8 cellular contexts compared by ENCODE assay signal in genomic region chr17:43170140-43170765, GRCh38. TPM values are rescaled to one million over a fixed set of nuclear protein-coding genes. Genes with fewer than 3 reads are reported as not detected.
DNase-seq lines count a peak whose midpoint lies in the region; ATAC-seq, FAIRE-seq and TF ChIP-seq lines count a peak whose summit lies in the region.

No MANE protein-coding gene starts in this region.

- TF ChIP-seq POLR2A in GM12892 (IDR thresholded peaks at IDR 0.05; ENCODE audit: low read depth, low read length) (no peak; the same call in 1 of the 2 replicates), prostate gland (IDR thresholded peaks at IDR 0.05) (peak; percentile 66)

- intact Hi-C loops in left ventricle myocardium superior (cut with micrococcal nuclease) (no loop called here), prostate gland (cut with DNase I) (loop anchor here (2.0 to 5.0 kb wide), 3 partner anchors 42 to 191 kb away; partner anchors contain the start of genes IFI35 and TMEM106A)

- FAIRE-seq in GM12892 (lab: Jason Lieb, UNC), result no peak

- no peak overlapping the region for H3K4me3 Mint-ChIP-seq in T-cell

- no peaks in the 10 kb centered on the region for H3K4me1 ChIP-seq in prostate gland (replicated peaks)
- H3K4me1 ChIP-seq in urinary bladder (ENCODE audit: insufficient read depth), result no peaks in the 10 kb centered on the region

- H3K9me3 ChIP-seq in prostate gland, result no peaks in the 10 kb centered on the region

- POLR2A ChIA-PET in T-cell (lab: Charles Lee), result interaction anchor here in 1 of 2 donors (0.6 to 1.0 kb wide), 4 partner anchors 73 to 192 kb away, joined by 3 to 5 read pairs (median 4); partner anchors contain the start of gene RPL27

- peaks cover 5% of the 10 kb centered on the region for H3K36me3 Mint-ChIP-seq in T-cell

- H3K27ac ChIP-seq in prostate gland (peak overlapping the region; percentile 98 to 99), urinary bladder (ENCODE audit: low read depth) (peak overlapping the region; percentile 99)

- peaks cover 23 to 31% (median 28%) of the 10 kb centered on the region in 3 donors for H3K4me1 Mint-ChIP-seq in T-cell

- CTCF ChIA-PET in T-cell (lab: Charles Lee), result interaction anchor here in 1 of 2 donors (0.7 to 1.0 kb wide), 2 partner anchors 146 to 336 kb away, joined by 3 read pairs; no protein-coding TSS in a partner anchor

- H3K27me3 Mint-ChIP-seq in T-cell, result no peaks in the 10 kb centered on the region

- no peaks in the 10 kb centered on the region for H3K9me3 Mint-ChIP-seq in T-cell

- no peak overlapping the region for H3K27ac Mint-ChIP-seq in T-cell

- no peaks in the 10 kb centered on the region for H3K27me3 ChIP-seq in prostate gland (replicated peaks; ENCODE audit: insufficient read depth)

- no peak for TF ChIP-seq CTCF in prostate gland (IDR thresholded peaks at IDR 0.05)

- ATAC-seq in HG02884 (IDR thresholded peaks at IDR 0.05; ENCODE audit: unreplicated experiment) (peak; percentile 64), T-cell (replicated peaks in 1 of 4) (peak; percentile 78 to 82 (median 80)), left ventricle myocardium superior (peak; percentile 87)

- DNase-seq in GM12892 (ENCODE audit: insufficient read length) (peak; percentile 85), NCI-H146 treated with DMSO at 0.1 percent for 48 hours (lab: John Stamatoyannopoulos, UW; ENCODE audit: unreplicated experiment) (peak; percentile 95), T-cell (peak; percentile 65 to 93 (median 88)), amygdala (lab: John Stamatoyannopoulos, UW) (peak; percentile 50 to 94 (median 80)), left ventricle myocardium superior (peak; percentile 88), prostate gland (ENCODE audit: low spot score) (peak; percentile 94)

- 0% methylated on average over 27 of the region's 27 CpGs for WGBS in prostate gland
- WGBS in urinary bladder, result under 1% methylated on average over 27 of the region's 27 CpGs

- H3K4me3 ChIP-seq in prostate gland (peak overlapping the region; percentile 68 to 81), urinary bladder (ENCODE audit: low read depth, low read length) (peak overlapping the region; percentile 56)

- H3K36me3 ChIP-seq in prostate gland (no peaks in the 10 kb centered on the region), urinary bladder (ENCODE audit: insufficient read depth) (no peaks in the 10 kb centered on the region)

RNA-seq across cellular contexts. Expression of gene NBR1, which starts 0.8 kb away (rescaled TPM):
- 30.5 TPM for polyA plus RNA-seq in GM12892 (2012; ENCODE audit: missing spikeins)
- 10 to 100 TPM; 51.5 to 82.2 (median 80.1) TPM for total RNA-seq in T-cell
- 99.2 TPM for total RNA-seq in left ventricle myocardium superior
- 100 to 1,000 TPM; 120 to 156 TPM for total RNA-seq in prostate gland
- total RNA-seq in urinary bladder, result 95.9 TPM
- 65.1 TPM for polyA plus RNA-seq in urinary bladder

RNA-seq across cellular contexts. Expression of gene TMEM106A, which starts 41.4 kb away (rescaled TPM):
- polyA plus RNA-seq in GM12892 (2012; ENCODE audit: missing spikeins), result 8.1 TPM
- total RNA-seq in T-cell (10 to 100 TPM in 3 of 5 donors, 1 to 10 TPM in 2; 9.3 to 18.1 (median 10.4) TPM), left ventricle myocardium superior (1.8 TPM), prostate gland (1 to 10 TPM; 2.6 to 8.0 TPM), urinary bladder (10.7 TPM)
- 4.4 TPM for polyA plus RNA-seq in urinary bladder

RNA-seq across cellular contexts. Expression of gene BRCA1, which starts 45.1 kb away (rescaled TPM):
- 37.0 TPM for polyA plus RNA-seq in GM12892 (2012; ENCODE audit: missing spikeins)
- 1 to 10 TPM; 2.8 to 5.5 (median 4.2) TPM for total RNA-seq in T-cell
- total RNA-seq in left ventricle myocardium superior, result 6.8 TPM
- total RNA-seq in prostate gland, result 10 to 100 TPM in 1 of 2 donors, 1 to 10 TPM in 1; 9.1 to 12.8 TPM
- total RNA-seq in urinary bladder, result 23.3 TPM
- 3.5 TPM for polyA plus RNA-seq in urinary bladder

RNA-seq across cellular contexts. Expression of gene CCDC200, which starts 58.2 kb away (rescaled TPM):
- polyA plus RNA-seq in GM12892 (2012; ENCODE audit: missing spikeins), result 8.6 TPM
- total RNA-seq in T-cell, result not detected
- total RNA-seq in left ventricle myocardium superior, result not detected
- 1 to 10 TPM in 1 of 2 donors, not detected in 1; 2.7 TPM for total RNA-seq in prostate gland
- total RNA-seq in urinary bladder, result not detected
- not detected for polyA plus RNA-seq in urinary bladder

Comparison
In these comparisons a context has a peak if more than half of its experiments do, and no peak if none do; other contexts are left out.
1. Peak in every context shown above with its lines: DNase-seq, ATAC-seq, H3K4me3 ChIP-seq and H3K27ac ChIP-seq.